In genomic region chr1:61091455-61091854, GRCh38 we compare ENCODE assay signal across 28 cellular contexts. TPM values are rescaled to one million over a fixed set of nuclear protein-coding genes. Genes with fewer than 3 reads are reported as not detected.
A peak's percentile ranks its signal among the peaks of the same experiment; 100 is the strongest.
DNase-seq lines count a peak whose midpoint lies in the region; ATAC-seq and TF ChIP-seq lines count a peak whose summit lies in the region.
"Had no signal": no experiment of that assay in that cellular context is flagged by ENCODE, and none has a peak within 500 bp of the region (broad histone marks: within the 10 kb centered on the region; RNA-seq: fewer than 3 reads in every experiment).

No MANE protein-coding gene starts in this region.

- peaks cover 19% of the 10 kb centered on the region for H3K36me3 Mint-ChIP-seq in mesothelial cell of epicardium
- H3K36me3 Mint-ChIP-seq: stimulated activated memory B cell treated with anti-CD40 and anti-IgM and Interleukin-4, amounts not matched to agents 10 μg/mL and 1 μg/mL and 100 μg/mL, for 72 hours had no signal

- peak overlapping the region; percentile 16 for H3K27ac Mint-ChIP-seq in mesothelial cell of epicardium
- H3K27ac Mint-ChIP-seq: activated CD8-positive, alpha-beta memory T cell treated with anti-CD3 and anti-CD28 coated beads, Interleukin-2, amount 10 ng/mL, durations not matched to agents 7 days and 5 days; activated T-helper 1 cell treated with anti-CD3 and anti-CD28 coated beads, Interleukin-12 subunit alpha, Interleukin-12 subunit beta, Interleukin-2, Interleukin-4 antibody, amounts not matched to agents 30 ng/mL and 10 ng/mL and 1 ng/mL, durations not matched to agents 14 hours and 24 hours and 36 hours; CD8-positive, alpha-beta memory T cell; effector memory CD8-positive, alpha-beta T cell; H9; naive thymus-derived CD8-positive, alpha-beta T cell; stimulated activated memory B cell treated with anti-CD40 and anti-IgM and Interleukin-4, amounts not matched to agents 10 μg/mL and 1 μg/mL and 100 μg/mL, for 72 hours; T-cell had no signal

- H3K4me1 Mint-ChIP-seq in mesothelial cell of epicardium: peaks cover 70% of the 10 kb centered on the region
- H3K4me1 Mint-ChIP-seq: stimulated activated memory B cell treated with anti-CD40 and anti-IgM and Interleukin-4, amounts not matched to agents 10 μg/mL and 1 μg/mL and 100 μg/mL, for 72 hours had no signal

- intact Hi-C loops in heart left ventricle (cut with DNase I) (no loop called here), left ventricle myocardium superior (cut with micrococcal nuclease) (loop anchor here (10.0 kb wide), 1 partner anchor 83 kb away; no protein-coding TSS in a partner anchor), thyroid gland (cut with DNase I) (no loop called here), ovary (cut with DNase I) (no loop called here)

- peaks cover 5% of the 10 kb centered on the region for H3K79me1 ChIP-seq in mesenchymal stem cell (replicated peaks; ENCODE audit: low read length, poor library complexity, severe bottlenecking)

- no peak overlapping the region for H2AFZ ChIP-seq in mesenchymal stem cell (ENCODE audit: low read depth, low read length)

- no peak overlapping the region for H3K23ac ChIP-seq in mesenchymal stem cell (ENCODE audit: low read length in 2 of 2)

- no peak for TF ChIP-seq CTCF in heart left ventricle (IDR thresholded peaks at IDR 0.05)
- TF ChIP-seq CTCF in coronary artery (IDR thresholded peaks at IDR 0.05): no peak
- no peak for TF ChIP-seq CTCF in mesothelial cell of epicardium (IDR thresholded peaks at IDR 0.05; ENCODE audit: unreplicated experiment)
- TF ChIP-seq CTCF in thyroid gland (IDR thresholded peaks at IDR 0.05): no peak
- no peak for TF ChIP-seq CTCF in ovary (IDR thresholded peaks at IDR 0.05)

- TF ChIP-seq POLR2A in heart left ventricle (IDR thresholded peaks at IDR 0.05) (no peak), thyroid gland (IDR thresholded peaks at IDR 0.05) (no peak), ovary (IDR thresholded peaks at IDR 0.05) (no peak)

- ATAC-seq in heart left ventricle (no peak), left ventricle myocardium superior (no peak)
- ATAC-seq: activated CD8-positive, alpha-beta memory T cell treated with anti-CD3 and anti-CD28 coated beads, Interleukin-2, amount 10 ng/mL, durations not matched to agents 7 days and 5 days; effector memory CD8-positive, alpha-beta T cell; naive thymus-derived CD8-positive, alpha-beta T cell; stimulated activated memory B cell treated with anti-CD40 and anti-IgM and Interleukin-4, amounts not matched to agents 10 μg/mL and 1 μg/mL and 100 μg/mL, for 72 hours; T-cell had no signal

- no peak overlapping the region for H3K4me2 ChIP-seq in mesenchymal stem cell (ENCODE audit: low read length, poor library complexity, severe bottlenecking)

- no peaks in the 10 kb centered on the region for H3K9me3 Mint-ChIP-seq in mesothelial cell of epicardium
- H3K9me3 Mint-ChIP-seq: activated T-helper 1 cell treated with anti-CD3 and anti-CD28 coated beads, Interleukin-12 subunit alpha, Interleukin-12 subunit beta, Interleukin-2, Interleukin-4 antibody, amounts not matched to agents 30 ng/mL and 10 ng/mL and 1 ng/mL, durations not matched to agents 14 hours and 24 hours and 36 hours; CD8-positive, alpha-beta memory T cell; effector memory CD8-positive, alpha-beta T cell; H9; naive thymus-derived CD8-positive, alpha-beta T cell; stimulated activated memory B cell treated with anti-CD40 and anti-IgM and Interleukin-4, amounts not matched to agents 10 μg/mL and 1 μg/mL and 100 μg/mL, for 72 hours; T-cell had no signal

- WGBS in heart left ventricle, 4 donors: 18 to 34% (median 25%) methylated on average over 3 of the region's 3 CpGs
- WGBS in thyroid gland, 2 donors: 40 to 50% methylated on average over 3 of the region's 3 CpGs
- WGBS in ovary, 3 donors: 75 to 89% (median 83%) methylated on average over 3 of the region's 3 CpGs
- WGBS in mesenchymal stem cell: 34% methylated on average over 2 of the region's 3 CpGs

- no peak for TF ChIP-seq EP300 in ovary (IDR thresholded peaks at IDR 0.05)

- H3K27me3 ChIP-seq in heart left ventricle: no peaks in the 10 kb centered on the region
- H3K27me3 ChIP-seq in thyroid gland: no peaks in the 10 kb centered on the region
- H3K27me3 ChIP-seq in ovary: no peaks in the 10 kb centered on the region
- no peaks in the 10 kb centered on the region for H3K27me3 ChIP-seq in mesenchymal stem cell (ENCODE audit: control insufficient read depth in 1 of 2, insufficient read depth in 1 of 2, low read length in 2 of 2)
- H3K27me3 ChIP-seq: pancreas had no signal

- no peaks in the 10 kb centered on the region for H3K27me3 Mint-ChIP-seq in mesothelial cell of epicardium (ENCODE audit: low read depth)
- H3K27me3 Mint-ChIP-seq: activated CD8-positive, alpha-beta memory T cell treated with anti-CD3 and anti-CD28 coated beads, Interleukin-2, amount 10 ng/mL, durations not matched to agents 7 days and 5 days; CD8-positive, alpha-beta memory T cell; effector memory CD8-positive, alpha-beta T cell had no signal

- H2BK12ac ChIP-seq in mesenchymal stem cell (ENCODE audit: low read length in 2 of 2): no peak overlapping the region

- H3K27ac ChIP-seq in heart left ventricle: peak overlapping the region in 10 of 12 donors; percentile 39 to 69 (median 50)
- H3K27ac ChIP-seq in coronary artery: peak overlapping the region; percentile 48 to 78
- H3K27ac ChIP-seq in thyroid gland: peak overlapping the region; percentile 50 to 99 (median 56)
- H3K27ac ChIP-seq in ovary: no peak overlapping the region
- no peak overlapping the region for H3K27ac ChIP-seq in mesenchymal stem cell (ENCODE audit: low read length, poor library complexity, severe bottlenecking)

- H3K4ac ChIP-seq in mesenchymal stem cell (ENCODE audit: low read depth in 1 of 2, low read length in 2 of 2): no peak overlapping the region

- no peak overlapping the region for H3K14ac ChIP-seq in mesenchymal stem cell (ENCODE audit: low read length in 2 of 2)

- H3K4me1 ChIP-seq in heart left ventricle (peaks cover 9 to 96% (median 70%) of the 10 kb centered on the region in 12 donors), thyroid gland (peaks cover 65 to 68% of the 10 kb centered on the region in 2 donors), ovary (ENCODE audit: insufficient read depth) (no peaks in the 10 kb centered on the region), mesenchymal stem cell (ENCODE audit: control insufficient read depth, insufficient read depth, low read depth, low read length) (no peaks in the 10 kb centered on the region)

- H2AK5ac ChIP-seq in mesenchymal stem cell (ENCODE audit: low read length, severe bottlenecking): no peak overlapping the region

- H3K4me3 ChIP-seq in heart left ventricle (peak overlapping the region in 2 of 12 donors; percentile 3 to 21), coronary artery (peak overlapping the region; percentile 46), thyroid gland (replicated peaks in 1 of 3) (no peak overlapping the region), ovary (no peak overlapping the region), mesenchymal stem cell (ENCODE audit: insufficient read depth in 1 of 2, low read depth in 1 of 2, low read length in 2 of 2) (no peak overlapping the region)

- H3K36me3 ChIP-seq in heart left ventricle (peaks cover 0 to 21% (median 13%) of the 10 kb centered on the region in 9 donors), thyroid gland (peaks cover 0 to 6% of the 10 kb centered on the region in 2 donors), ovary (no peaks in the 10 kb centered on the region), mesenchymal stem cell (ENCODE audit: control insufficient read depth in 1 of 2, insufficient read depth in 2 of 2, low read depth in 1 of 2, low read length in 2 of 2) (peaks cover 4 to 14% of the 10 kb centered on the region in 2 experiments)

- H4K8ac ChIP-seq in mesenchymal stem cell (ENCODE audit: low read length): no peak overlapping the region

- H2BK5ac ChIP-seq in mesenchymal stem cell (ENCODE audit: low read depth, low read length, poor library complexity, severe bottlenecking): no peak overlapping the region

- no peak overlapping the region for H3K4me3 Mint-ChIP-seq in mesothelial cell of epicardium
- H3K4me3 Mint-ChIP-seq: activated CD8-positive, alpha-beta memory T cell treated with anti-CD3 and anti-CD28 coated beads, Interleukin-2, amount 10 ng/mL, durations not matched to agents 7 days and 5 days; activated T-helper 1 cell treated with anti-CD3 and anti-CD28 coated beads, Interleukin-12 subunit alpha, Interleukin-12 subunit beta, Interleukin-2, Interleukin-4 antibody, amounts not matched to agents 30 ng/mL and 10 ng/mL and 1 ng/mL, durations not matched to agents 14 hours and 24 hours and 36 hours; CD8-positive, alpha-beta memory T cell; effector memory CD8-positive, alpha-beta T cell; H9; naive thymus-derived CD8-positive, alpha-beta T cell; stimulated activated memory B cell treated with anti-CD40 and anti-IgM and Interleukin-4, amounts not matched to agents 10 μg/mL and 1 μg/mL and 100 μg/mL, for 72 hours; T-cell had no signal

- DNase-seq in heart left ventricle: no peak
- DNase-seq in left ventricle myocardium superior: no peak
- no peak for DNase-seq in coronary artery (ENCODE audit: low spot score)
- no peak for DNase-seq in mesothelial cell of epicardium (ENCODE audit: low spot score in 2 of 2, unreplicated experiment in 2 of 2)
- DNase-seq in thyroid gland: no peak
- DNase-seq in ovary: no peak
- no peak for DNase-seq in ecto neural progenitor cell (ENCODE audit: low spot score)
- no peak for DNase-seq in mesenchymal stem cell
- DNase-seq: activated CD4-positive, alpha-beta T cell treated with anti-CD3 and anti-CD28 coated beads for 4 hours; activated CD8-positive, alpha-beta memory T cell treated with anti-CD3 and anti-CD28 coated beads, Interleukin-2, amount 10 ng/mL, durations not matched to agents 7 days and 5 days; activated naive CD4-positive, alpha-beta T cell treated with anti-CD3 and anti-CD28 coated beads, Interleukin-2, amount 50 U/mL, for 16 hours; AML-193; anterior cingulate cortex; CD8-positive, alpha-beta memory T cell; DMS153; effector memory CD8-positive, alpha-beta T cell; GDM1; H9; KG1; kidney; naive thymus-derived CD8-positive, alpha-beta T cell; NCI-H748 treated with DMSO at 0.1 percent for 48 hours; pancreas; SIG-M5; stimulated activated CD4-positive, alpha-beta T cell treated with anti-CD3 and anti-CD28 coated beads, Interleukin-1b, Interleukin-23, amount 100 ng/mL, for 48 hours; T-cell had no signal

- H3K18ac ChIP-seq in mesenchymal stem cell (ENCODE audit: low read depth in 1 of 2, low read length in 2 of 2): no peak overlapping the region

- H2BK120ac ChIP-seq in mesenchymal stem cell (ENCODE audit: low read depth, low read length): no peak overlapping the region

- no peak overlapping the region for H4K91ac ChIP-seq in mesenchymal stem cell (ENCODE audit: low read length)

- no peak overlapping the region for H3K9ac ChIP-seq in mesenchymal stem cell (ENCODE audit: low read length)

- H3K9me3 ChIP-seq in heart left ventricle (no peaks in the 10 kb centered on the region), thyroid gland (no peaks in the 10 kb centered on the region), ovary (no peaks in the 10 kb centered on the region), mesenchymal stem cell (ENCODE audit: control insufficient read depth, low read length) (no peaks in the 10 kb centered on the region)
- H3K9me3 ChIP-seq: pancreas had no signal

- H2BK15ac ChIP-seq in mesenchymal stem cell (ENCODE audit: low read depth, poor library complexity, severe bottlenecking): no peak overlapping the region

RNA-seq across cellular contexts. Expression of gene NFIA, which starts 9.1 kb away (rescaled TPM):
- total RNA-seq in heart left ventricle: 100 to 1,000 TPM in 2 of 9 donors, 10 to 100 TPM in 7; 76.6 to 121 (median 98.5) TPM
- polyA plus RNA-seq in heart left ventricle: 10 to 100 TPM; 12.7 to 24.3 TPM
- total RNA-seq in left ventricle myocardium superior: 102 TPM
- total RNA-seq in mesothelial cell of epicardium: 152 to 163 TPM (median 162 TPM) in 3 replicates
- total RNA-seq in thyroid gland: 100 to 1,000 TPM; 105 to 149 (median 118) TPM
- 100 to 1,000 TPM in 2 of 7 donors, 10 to 100 TPM in 5; 34.0 to 115 (median 90.8) TPM for total RNA-seq in ovary
- polyA plus RNA-seq in ovary: 10 to 100 TPM; 11.8 to 23.5 TPM
- polyA plus RNA-seq in mesenchymal stem cell (2013, experiment 1 of 2): 5.0 TPM
- polyA plus RNA-seq in mesenchymal stem cell (2013, experiment 2 of 2): 4.9 TPM

Comparison
In these comparisons a context has a peak if more than half of its experiments do, and no peak if none do; other contexts are left out.
1. H3K27ac ChIP-seq: peak in heart left ventricle (10 of 12), coronary artery (2 of 2) and thyroid gland (3 of 3); none in ovary (0 of 2) and mesenchymal stem cell (single experiment).